In the genomic region with DNA sequence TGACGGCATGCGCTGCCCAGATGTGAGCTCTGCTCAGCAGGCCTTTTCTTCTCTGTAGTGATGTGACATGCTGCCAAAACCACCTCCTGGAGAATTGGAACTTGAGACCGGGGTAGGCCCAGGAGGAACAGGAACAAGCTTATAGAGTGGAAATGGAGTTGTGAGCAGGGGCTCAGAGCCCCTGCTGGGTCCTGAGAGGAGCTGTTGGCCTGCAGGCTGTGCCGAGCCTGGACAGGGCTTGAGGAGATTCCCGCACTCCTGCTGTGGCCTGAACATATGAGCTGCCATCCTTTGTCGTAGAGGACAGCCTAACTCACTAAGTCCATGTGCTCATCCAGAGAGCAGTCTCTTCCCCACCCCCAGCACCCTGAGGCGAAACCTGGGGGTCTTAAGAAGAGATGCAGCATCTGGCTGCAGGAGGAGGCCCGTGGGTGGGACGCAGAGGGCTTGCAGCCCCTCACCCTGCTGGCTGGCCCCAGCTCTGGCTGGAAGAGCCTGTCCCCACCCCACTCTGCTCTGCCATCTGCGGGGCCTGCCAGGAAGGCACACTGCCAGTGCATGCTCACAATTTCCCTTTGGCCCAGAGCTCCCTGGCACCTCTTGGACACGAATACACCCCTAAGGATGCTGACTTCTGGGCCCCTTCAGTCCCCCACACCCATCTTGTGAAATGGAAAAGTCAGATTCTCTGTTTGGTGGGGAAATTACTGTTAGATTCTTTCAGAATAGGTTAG, we compare ENCODE assay signal across 1 cellular context.
TF ChIP-seq lines count a peak whose summit lies in the region.

No MANE protein-coding gene starts in this region.

TF ChIP-seq in HepG2, 621 proteins besides CTCF, POLR2A, EP300 and RAD21 (continued from another document):
- TF ChIP-seq ZNF280D (CRISPR knock-in tag; IDR thresholded peaks at IDR 0.05) (no peak), PCBP1 (IDR thresholded peaks at IDR 0.05; ENCODE audit: borderline replicate concordance, low read depth, low read length) (no peak), ZNF598 (CRISPR knock-in tag; IDR thresholded peaks at IDR 0.05; ENCODE audit: borderline replicate concordance) (no peak), CHD4 (IDR thresholded peaks at IDR 0.05; ENCODE audit: borderline replicate concordance, low read length) (no peak), ZNF761 (CRISPR knock-in tag; conservative IDR thresholded peaks at IDR 0.05) (no peak), ZNF264 (CRISPR knock-in tag; IDR thresholded peaks at IDR 0.05) (no peak), MTA1 (CRISPR knock-in tag; IDR thresholded peaks at IDR 0.05; ENCODE audit: borderline replicate concordance) (no peak), JUND (CRISPR knock-in tag; IDR thresholded peaks at IDR 0.05) (no peak), ZNF460 (CRISPR knock-in tag; IDR thresholded peaks at IDR 0.05; ENCODE audit: borderline replicate concordance) (no peak), FIP1L1 (IDR thresholded peaks at IDR 0.05; ENCODE audit: borderline replicate concordance, insufficient read depth, low read depth, low read length) (no peak), ZNF713 (CRISPR knock-in tag; IDR thresholded peaks at IDR 0.05) (no peak)
- TF ChIP-seq, protein P1, sequence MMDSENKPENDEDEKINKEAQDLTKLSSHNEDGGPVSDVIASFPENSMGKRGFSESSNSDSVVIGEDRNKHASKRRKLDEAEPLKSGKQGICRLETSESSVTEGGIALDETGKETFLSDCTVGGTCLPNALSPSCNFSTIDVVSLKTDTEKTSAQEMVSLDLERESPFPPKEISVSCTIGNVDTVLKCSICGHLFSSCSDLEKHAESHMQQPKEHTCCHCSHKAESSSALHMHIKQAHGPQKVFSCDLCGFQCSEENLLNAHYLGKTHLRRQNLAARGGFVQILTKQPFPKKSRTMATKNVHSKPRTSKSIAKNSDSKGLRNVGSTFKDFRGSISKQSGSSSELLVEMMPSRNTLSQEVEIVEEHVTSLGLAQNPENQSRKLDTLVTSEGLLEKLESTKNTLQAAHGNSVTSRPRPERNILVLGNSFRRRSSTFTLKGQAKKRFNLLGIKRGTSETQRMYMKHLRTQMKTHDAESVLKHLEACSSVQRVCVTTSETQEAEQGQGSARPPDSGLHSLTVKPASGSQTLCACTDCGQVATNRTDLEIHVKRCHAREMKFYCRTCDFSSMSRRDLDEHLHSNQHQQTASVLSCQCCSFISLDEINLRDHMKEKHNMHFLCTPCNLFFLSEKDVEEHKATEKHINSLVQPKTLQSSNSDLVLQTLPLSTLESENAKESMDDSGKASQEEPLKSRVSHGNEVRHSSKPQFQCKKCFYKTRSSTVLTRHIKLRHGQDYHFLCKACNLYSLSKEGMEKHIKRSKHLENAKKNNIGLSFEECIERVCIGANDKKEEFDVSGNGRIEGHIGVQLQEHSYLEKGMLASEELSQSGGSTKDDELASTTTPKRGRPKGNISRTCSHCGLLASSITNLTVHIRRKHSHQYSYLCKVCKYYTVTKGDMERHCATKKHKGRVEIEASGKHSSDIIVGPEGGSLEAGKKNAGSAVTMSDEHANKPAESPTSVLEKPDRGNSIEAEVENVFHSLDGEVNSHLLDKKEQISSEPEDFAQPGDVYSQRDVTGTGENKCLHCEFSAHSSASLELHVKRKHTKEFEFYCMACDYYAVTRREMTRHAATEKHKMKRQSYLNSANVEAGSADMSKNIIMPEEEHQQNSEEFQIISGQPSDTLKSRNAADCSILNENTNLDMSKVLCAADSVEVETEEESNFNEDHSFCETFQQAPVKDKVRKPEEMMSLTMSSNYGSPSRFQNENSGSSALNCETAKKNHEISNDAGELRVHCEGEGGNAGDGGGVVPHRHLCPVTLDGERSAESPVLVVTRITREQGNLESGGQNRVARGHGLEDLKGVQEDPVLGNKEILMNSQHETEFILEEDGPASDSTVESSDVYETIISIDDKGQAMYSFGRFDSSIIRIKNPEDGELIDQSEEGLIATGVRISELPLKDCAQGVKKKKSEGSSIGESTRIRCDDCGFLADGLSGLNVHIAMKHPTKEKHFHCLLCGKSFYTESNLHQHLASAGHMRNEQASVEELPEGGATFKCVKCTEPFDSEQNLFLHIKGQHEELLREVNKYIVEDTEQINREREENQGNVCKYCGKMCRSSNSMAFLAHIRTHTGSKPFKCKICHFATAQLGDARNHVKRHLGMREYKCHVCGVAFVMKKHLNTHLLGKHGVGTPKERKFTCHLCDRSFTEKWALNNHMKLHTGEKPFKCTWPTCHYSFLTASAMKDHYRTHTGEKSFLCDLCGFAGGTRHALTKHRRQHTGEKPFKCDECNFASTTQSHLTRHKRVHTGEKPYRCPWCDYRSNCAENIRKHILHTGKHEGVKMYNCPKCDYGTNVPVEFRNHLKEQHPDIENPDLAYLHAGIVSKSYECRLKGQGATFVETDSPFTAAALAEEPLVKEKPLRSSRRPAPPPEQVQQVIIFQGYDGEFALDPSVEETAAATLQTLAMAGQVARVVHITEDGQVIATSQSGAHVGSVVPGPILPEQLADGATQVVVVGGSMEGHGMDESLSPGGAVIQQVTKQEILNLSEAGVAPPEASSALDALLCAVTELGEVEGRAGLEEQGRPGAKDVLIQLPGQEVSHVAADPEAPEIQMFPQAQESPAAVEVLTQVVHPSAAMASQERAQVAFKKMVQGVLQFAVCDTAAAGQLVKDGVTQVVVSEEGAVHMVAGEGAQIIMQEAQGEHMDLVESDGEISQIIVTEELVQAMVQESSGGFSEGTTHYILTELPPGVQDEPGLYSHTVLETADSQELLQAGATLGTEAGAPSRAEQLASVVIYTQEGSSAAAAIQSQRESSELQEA (CRISPR knock-in tag; IDR thresholded peaks at IDR 0.05; ENCODE audit: not compliant biosample characterization) = no peak
